21 cellular contexts compared by ENCODE assay signal in the genomic region with DNA sequence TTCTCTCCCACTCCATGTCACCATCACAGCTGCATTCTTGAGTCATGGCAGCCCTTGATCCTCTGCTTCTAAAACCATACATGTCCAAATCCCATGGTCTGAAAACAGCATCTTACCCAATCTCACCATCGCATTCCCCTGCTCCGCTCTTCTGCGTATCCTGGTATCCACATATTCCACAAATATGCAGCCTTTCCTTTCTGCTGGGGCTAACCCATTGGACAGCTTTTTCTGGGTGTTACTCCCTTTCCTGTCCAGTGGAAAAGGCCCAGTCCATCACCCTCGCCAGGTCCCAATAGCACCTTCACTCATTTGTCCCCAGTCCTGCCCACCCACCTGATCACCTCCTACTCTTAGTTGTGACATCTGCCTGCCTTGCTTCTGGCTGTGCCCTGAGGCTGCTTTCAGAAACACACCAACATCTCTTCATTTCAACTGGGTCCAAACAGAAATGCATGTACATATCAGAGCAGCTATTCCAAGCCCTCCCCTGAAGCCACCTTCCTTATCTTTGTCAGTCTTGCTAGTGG.
DNase-seq lines count a peak whose midpoint lies in the region; ATAC-seq, FAIRE-seq and TF ChIP-seq lines count a peak whose summit lies in the region.
"Had no signal": no experiment of that assay in that cellular context is flagged by ENCODE, and none has a peak within 500 bp of the region (broad histone marks: within the 10 kb centered on the region; RNA-seq: fewer than 3 reads in every experiment).

No MANE protein-coding gene starts in this region.

- H2BK12ac ChIP-seq in H1 (ENCODE audit: low read depth, low read length) (no peak overlapping the region), neuronal stem cell (ENCODE audit: low read length) (no peak overlapping the region)

- no peaks in the 10 kb centered on the region for H3K79me1 ChIP-seq in H1 (ENCODE audit: low read depth, low read length)
- no peaks in the 10 kb centered on the region for H3K79me1 ChIP-seq in neuronal stem cell (ENCODE audit: low read depth, low read length)

- H3K4me3 ChIP-seq in H1 (ENCODE audit: extremely low read depth in 1 of 4, insufficient read depth in 2 of 4, low read depth in 3 of 4, low read length in 4 of 4) (no peak overlapping the region), neuronal stem cell (ENCODE audit: low read length in 2 of 2) (no peak overlapping the region), vagina (no peak overlapping the region), brain microvascular endothelial cell (ENCODE audit: low read depth, low read length) (no peak overlapping the region)
- H3K4me3 ChIP-seq: BLaER1 treated with 17β-estradiol and CSF1 and Interleukin-3, amounts not matched to agents 10 nM and 100 nM; GM12878; GM23338 had no signal

- H3K14ac ChIP-seq in H1 (ENCODE audit: insufficient read length) (no peak overlapping the region), neuronal stem cell (ENCODE audit: low read length) (no peak overlapping the region)

- CTCF ChIA-PET in H1 (lab: Charles Lee; ENCODE audit: partially characterized antibody), result interaction anchor here (0.5 to 4.2 kb wide), 5 partner anchors 10 to 314 kb away, joined by 3 to 26 read pairs (median 4); no protein-coding TSS in a partner anchor

- ATAC-seq in GM21381 (IDR thresholded peaks at IDR 0.05; ENCODE audit: unreplicated experiment), result no peak
- ATAC-seq: CD8-positive, alpha-beta T cell; GM12878; GM23338; HCT116 had no signal

- H3K27ac ChIP-seq in H1 (ENCODE audit: low read depth, low read length) (no peak overlapping the region), neuronal stem cell (replicated peaks; ENCODE audit: low read length) (no peak overlapping the region), vagina (no peak overlapping the region), brain microvascular endothelial cell (no peak overlapping the region)
- H3K27ac ChIP-seq: BLaER1 treated with 17β-estradiol and CSF1 and Interleukin-3, amounts not matched to agents 10 nM and 100 nM had no signal

- intact Hi-C loops in vagina (cut with DNase I), result no loop called here

- no peak for TF ChIP-seq RAD21 in H1 (IDR thresholded peaks at IDR 0.05 in 1 of 2, conservative IDR thresholded peaks at IDR 0.05 in 1 of 2; ENCODE audit: low read depth in 2 of 2, low read length in 2 of 2)

- no peak for TF ChIP-seq CTCF in H1 (IDR thresholded peaks at IDR 0.05; ENCODE audit: control extremely low read depth in 1 of 3, insufficient read depth in 1 of 3, low read depth in 1 of 3, low read length in 3 of 3)
- TF ChIP-seq CTCF in vagina (IDR thresholded peaks at IDR 0.05), result no peak
- no peak for TF ChIP-seq CTCF in brain microvascular endothelial cell (IDR thresholded peaks at IDR 0.05; ENCODE audit: low read depth, low read length, missing control alignments)

- TF ChIP-seq EP300 in H1 (IDR thresholded peaks at IDR 0.05; ENCODE audit: borderline replicate concordance in 1 of 2, low read depth in 2 of 2, low read length in 2 of 2), result no peak

- H3K4ac ChIP-seq in H1 (replicated peaks; ENCODE audit: insufficient read length, low read depth, low read length) (no peak overlapping the region), neuronal stem cell (ENCODE audit: low read length) (no peak overlapping the region)

- H2AFZ ChIP-seq in H1 (ENCODE audit: low read length) (no peak overlapping the region), neuronal stem cell (ENCODE audit: low read length) (no peak overlapping the region)
- H2AFZ ChIP-seq: GM23338 had no signal

- H2AK5ac ChIP-seq in H1 (ENCODE audit: low read depth, low read length), result no peak overlapping the region
- H2AK5ac ChIP-seq in neuronal stem cell (ENCODE audit: low read depth, low read length), result peak overlapping the region; percentile 15

- H4K8ac ChIP-seq in H1 (ENCODE audit: extremely low read depth, insufficient read depth, low read length), result no peak overlapping the region
- no peak overlapping the region for H4K8ac ChIP-seq in neuronal stem cell (ENCODE audit: low read depth, low read length)

- H3K23me2 ChIP-seq in H1 (ENCODE audit: low read depth, low read length), result no peaks in the 10 kb centered on the region

- H2BK120ac ChIP-seq in H1 (replicated peaks; ENCODE audit: low read depth, low read length) (no peak overlapping the region), neuronal stem cell (ENCODE audit: low read depth, low read length) (no peak overlapping the region)

- no peak overlapping the region for H3K56ac ChIP-seq in H1 (replicated peaks; ENCODE audit: insufficient read length, low read depth, low read length)

- H2BK15ac ChIP-seq in H1 (ENCODE audit: low read length) (peak overlapping the region; percentile 46; the same call in 1 of the 2 replicates), neuronal stem cell (ENCODE audit: low read length) (peak overlapping the region; percentile 50)

- H3K4me1 ChIP-seq in H1 (replicated peaks in 1 of 4; ENCODE audit: control insufficient read depth in 3 of 4, insufficient read depth in 4 of 4, low read length in 3 of 4), result peaks cover 0 to 6% (median 3%) of the 10 kb centered on the region in 4 experiments; a peak in 3 of 7 replicates
- H3K4me1 ChIP-seq in neuronal stem cell (ENCODE audit: control insufficient read depth in 2 of 2, insufficient read depth in 1 of 2, low read depth in 1 of 2, low read length in 2 of 2), result peaks cover 6 to 10% of the 10 kb centered on the region in 2 donors
- H3K4me1 ChIP-seq in vagina, result no peaks in the 10 kb centered on the region
- H3K4me1 ChIP-seq: BLaER1 treated with 17β-estradiol and CSF1 and Interleukin-3, amounts not matched to agents 10 nM and 100 nM had no signal

- H3K9ac ChIP-seq in H1 (replicated peaks in 1 of 4; ENCODE audit: extremely low read depth in 1 of 4, low read depth in 3 of 4, low read length in 3 of 4) (no peak overlapping the region), neuronal stem cell (ENCODE audit: low read depth, low read length, poor library complexity) (no peak overlapping the region)
- H3K9ac ChIP-seq: BLaER1 treated with 17β-estradiol and CSF1 and Interleukin-3, amounts not matched to agents 10 nM and 100 nM had no signal

- 94% methylated on average over 4 of the region's 4 CpGs; no CpG with 5 or more reads in 1 of the 2 experiments for WGBS in H1 (ENCODE audit: extremely low coverage in 1 of 2, insufficient coverage in 1 of 2, insufficient read length in 1 of 2, insufficient replicate concordance in 2 of 2, low coverage in 1 of 2, low lambda C conversion rate in 2 of 2, missing lambda C conversion rate in 1 of 2), 2 experiments
- WGBS in neuronal stem cell (ENCODE audit: extremely low coverage in 2 of 2, insufficient read length in 2 of 2, insufficient replicate concordance in 1 of 2), 2 donors, result no CpG with 5 or more reads among the region's 4 CpGs

- H2BK20ac ChIP-seq in H1 (ENCODE audit: low read length), result no peak overlapping the region

- H3K27me3 ChIP-seq in H1 (replicated peaks in 1 of 4; ENCODE audit: control insufficient read depth in 3 of 4, extremely low read depth in 1 of 4, insufficient read depth in 3 of 4, low read length in 3 of 4) (no peaks in the 10 kb centered on the region), neuronal stem cell (ENCODE audit: control insufficient read depth in 3 of 3, insufficient read depth in 3 of 3, low read depth in 1 of 3, low read length in 3 of 3) (peaks cover 0 to 10% (median 0%) of the 10 kb centered on the region in 3 experiments), vagina (no peaks in the 10 kb centered on the region), brain microvascular endothelial cell (replicated peaks) (no peaks in the 10 kb centered on the region)
- H3K27me3 ChIP-seq: BLaER1 treated with 17β-estradiol and CSF1 and Interleukin-3, amounts not matched to agents 10 nM and 100 nM had no signal

- in situ Hi-C loops in brain microvascular endothelial cell (cut with HindIII; ENCODE audit: low pct_ligation_motif_present, low sequenced_read_pairs), result no loop called here

- H3K36me3 ChIP-seq in H1 (ENCODE audit: control insufficient read depth in 2 of 4, insufficient read depth in 4 of 4, low read length in 3 of 4) (no peaks in the 10 kb centered on the region; a peak in 1 of 8 replicates), neuronal stem cell (replicated peaks in 1 of 2; ENCODE audit: control insufficient read depth in 2 of 2, insufficient read depth in 2 of 2, low read length in 2 of 2) (no peaks in the 10 kb centered on the region), vagina (no peaks in the 10 kb centered on the region), brain microvascular endothelial cell (replicated peaks) (no peaks in the 10 kb centered on the region)
- H3K36me3 ChIP-seq: BLaER1 treated with 17β-estradiol and CSF1 and Interleukin-3, amounts not matched to agents 10 nM and 100 nM had no signal

- no peak overlapping the region; the same call in 1 of the 2 replicates for H3K18ac ChIP-seq in H1 (ENCODE audit: extremely low read depth, low read length)
- H3K18ac ChIP-seq in neuronal stem cell (ENCODE audit: low read length), result no peak overlapping the region

- no peak overlapping the region for H4K5ac ChIP-seq in H1 (ENCODE audit: insufficient read length, low read depth, low read length)

- TF ChIP-seq POLR2A in GM12892 (IDR thresholded peaks at IDR 0.05; ENCODE audit: low read depth, low read length) (no peak), H1 (IDR thresholded peaks at IDR 0.05; ENCODE audit: control extremely low read depth in 1 of 2, low read depth in 2 of 2, low read length in 2 of 2) (no peak), vagina (IDR thresholded peaks at IDR 0.05) (no peak)

- DNase-seq in GM12892 (ENCODE audit: insufficient read length) (no peak), H1 (ENCODE audit: low read depth in 1 of 2, low spot score in 2 of 2) (peak in 1 of 2 experiments; percentile 28), neuronal stem cell (ENCODE audit: low spot score) (no peak), vagina (ENCODE audit: extremely low spot score in 2 of 2) (peak; percentile 64 to 70), brain microvascular endothelial cell (no peak)
- DNase-seq: COR-L47, DMS 273 treated with DMSO at 0.1 percent for 48 hours, DMS53, DND-41, EL, H7, HFFc6, IMR-90 had no signal

- H2BK5ac ChIP-seq in H1 (ENCODE audit: low read depth, low read length), result no peak overlapping the region
- no peak overlapping the region for H2BK5ac ChIP-seq in neuronal stem cell (ENCODE audit: low read length)

- H3K79me2 ChIP-seq in H1 (ENCODE audit: control insufficient read depth in 1 of 2, insufficient read depth in 2 of 2, low read length in 2 of 2), result no peaks in the 10 kb centered on the region

- H4K91ac ChIP-seq in H1 (replicated peaks; ENCODE audit: insufficient read length, low read length) (no peak overlapping the region), neuronal stem cell (ENCODE audit: low read depth, low read length, poor library complexity) (no peak overlapping the region)

- no peaks in the 10 kb centered on the region for H3K9me3 ChIP-seq in H1 (ENCODE audit: insufficient read depth in 2 of 2, low read depth in 1 of 2, low read length in 1 of 2)
- no peaks in the 10 kb centered on the region for H3K9me3 ChIP-seq in neuronal stem cell (replicated peaks in 1 of 2; ENCODE audit: control insufficient read depth in 2 of 2, insufficient read depth in 1 of 2, low read depth in 1 of 2, low read length in 2 of 2)
- H3K9me3 ChIP-seq in vagina, result no peaks in the 10 kb centered on the region
- H3K9me3 ChIP-seq: BLaER1 treated with 17β-estradiol and CSF1 and Interleukin-3, amounts not matched to agents 10 nM and 100 nM had no signal

- H3K4me2 ChIP-seq in H1 (ENCODE audit: insufficient read depth in 1 of 2, low read depth in 2 of 2, low read length in 2 of 2) (no peak overlapping the region), neuronal stem cell (ENCODE audit: insufficient read depth, low read length, poor library complexity, severe bottlenecking) (no peak overlapping the region)
- H3K4me2 ChIP-seq: BLaER1 treated with 17β-estradiol and CSF1 and Interleukin-3, amounts not matched to agents 10 nM and 100 nM; GM23338 had no signal

- H3K23ac ChIP-seq in H1 (ENCODE audit: insufficient read length) (no peak overlapping the region), neuronal stem cell (ENCODE audit: low read depth, low read length, poor library complexity) (no peak overlapping the region)

- H4K20me1 ChIP-seq in H1 (replicated peaks in 1 of 2; ENCODE audit: control insufficient read depth in 1 of 2, insufficient read depth in 2 of 2, low read length in 2 of 2), result no peaks in the 10 kb centered on the region
- H4K20me1 ChIP-seq: BLaER1 treated with 17β-estradiol and CSF1 and Interleukin-3, amounts not matched to agents 10 nM and 100 nM had no signal

- FAIRE-seq in GM12892 (lab: Jason Lieb, UNC) (peak; percentile 24), H1 (lab: Jason Lieb, UNC) (no peak)
- FAIRE-seq: GM12878, GM19239, HTR-8/SVneo had no signal

- POLR2A ChIA-PET in H1 (lab: Charles Lee; ENCODE audit: partially characterized antibody), result interaction anchor here (0.8 kb wide), 1 partner anchor 169 kb away, joined by 3 read pairs; no protein-coding TSS in a partner anchor

Comparison
In these comparisons a context has a peak if more than half of its experiments do, and no peak if none do; other contexts are left out.
1. DNase-seq: peak in vagina (2 of 2); none in GM12892 (single experiment), neuronal stem cell (single experiment) and brain microvascular endothelial cell (single experiment).